Comparison of ENCODE assay signal across 24 cellular contexts in genomic region chr3:13563321-13563720, GRCh38. TPM values are rescaled to one million over a fixed set of nuclear protein-coding genes. Genes with fewer than 3 reads are reported as not detected.
DNase-seq lines count a peak whose midpoint lies in the region; ATAC-seq, FAIRE-seq and TF ChIP-seq lines count a peak whose summit lies in the region.
"Had no signal": no experiment of that assay in that cellular context is flagged by ENCODE, and none has a peak within 500 bp of the region (broad histone marks: within the 10 kb centered on the region; RNA-seq: fewer than 3 reads in every experiment).

No MANE protein-coding gene starts in this region.

- no peak for TF ChIP-seq CTCF in endothelial cell (IDR thresholded peaks at IDR 0.05; ENCODE audit: unreplicated experiment)
- TF ChIP-seq CTCF in neural crest cell (conservative IDR thresholded peaks at IDR 0.05) = no peak
- no peak for TF ChIP-seq CTCF in pancreas (IDR thresholded peaks at IDR 0.05)
- TF ChIP-seq CTCF in body of pancreas (IDR thresholded peaks at IDR 0.05) = no peak
- no peak for TF ChIP-seq CTCF in esophagus muscularis mucosa (IDR thresholded peaks at IDR 0.05)

- intact Hi-C loops in pancreas (cut with DNase I) (no loop called here), body of pancreas (cut with DNase I) (no loop called here), esophagus muscularis mucosa (cut with DNase I) (no loop called here)

- no peak for FAIRE-seq in pancreas (lab: Jason Lieb, UNC)
- FAIRE-seq: A549, D721Med, GM19239, H1 had no signal

- ATAC-seq in pancreas (no peak), body of pancreas (no peak)
- ATAC-seq: A549 had no signal

- no peaks in the 10 kb centered on the region for H3K36me3 Mint-ChIP-seq in endothelial cell (ENCODE audit: low read depth, unreplicated experiment)
- no peaks in the 10 kb centered on the region for H3K36me3 Mint-ChIP-seq in neural crest cell (ENCODE audit: low read depth)

- H3K27me3 ChIP-seq in pancreas (no peaks in the 10 kb centered on the region), body of pancreas (no peaks in the 10 kb centered on the region), esophagus muscularis mucosa (no peaks in the 10 kb centered on the region)
- H3K27me3 ChIP-seq: BLaER1 treated with 17β-estradiol and CSF1 and Interleukin-3, amounts not matched to agents 10 nM and 100 nM had no signal

- H3K9me3 Mint-ChIP-seq in endothelial cell (ENCODE audit: unreplicated experiment) (no peaks in the 10 kb centered on the region), neural crest cell (no peaks in the 10 kb centered on the region)
- H3K9me3 Mint-ChIP-seq: CD4-positive, alpha-beta T cell had no signal

- H3K27ac ChIP-seq in KOPT-K1 (ENCODE audit: low read depth, low read length, poor library complexity, severe bottlenecking) (peak overlapping the region; percentile 10), pancreas (no peak overlapping the region), body of pancreas (no peak overlapping the region), esophagus muscularis mucosa (replicated peaks in 1 of 4) (no peak overlapping the region)
- H3K27ac ChIP-seq: A549; BLaER1 treated with 17β-estradiol and CSF1 and Interleukin-3, amounts not matched to agents 10 nM and 100 nM had no signal

- H3K4me3 ChIP-seq in pancreas (no peak overlapping the region), body of pancreas (no peak overlapping the region), esophagus muscularis mucosa (no peak overlapping the region)
- H3K4me3 ChIP-seq: A549; BLaER1 treated with 17β-estradiol and CSF1 and Interleukin-3, amounts not matched to agents 10 nM and 100 nM had no signal

- DNase-seq in RPMI8226 (peak; percentile 36), endothelial cell (ENCODE audit: low spot score) (no peak), neural crest cell (ENCODE audit: low read depth, low spot score) (no peak), pancreas (no peak), body of pancreas (no peak), esophagus muscularis mucosa (ENCODE audit: extremely low spot score) (no peak)
- DNase-seq: AML-193; CD4-positive, alpha-beta T cell; HCEC 1CT; Karpas-422; NCI-H1092; NCI-H1417 treated with DMSO at 0.1 percent for 48 hours; NCI-H1694 treated with DMSO at 0.1 percent for 48 hours; NCI-H2171; NCI-H226; NCI-H524; NCI-H82 had no signal

- no peaks in the 10 kb centered on the region for H3K9me3 ChIP-seq in KOPT-K1 (ENCODE audit: insufficient read depth, low read length, poor library complexity, severe bottlenecking)
- no peaks in the 10 kb centered on the region for H3K9me3 ChIP-seq in pancreas
- no peaks in the 10 kb centered on the region for H3K9me3 ChIP-seq in body of pancreas
- H3K9me3 ChIP-seq in esophagus muscularis mucosa = no peaks in the 10 kb centered on the region
- H3K9me3 ChIP-seq: A549; BLaER1 treated with 17β-estradiol and CSF1 and Interleukin-3, amounts not matched to agents 10 nM and 100 nM; SK-N-SH had no signal

- no peak overlapping the region for H3K4me3 Mint-ChIP-seq in endothelial cell (ENCODE audit: unreplicated experiment)
- no peak overlapping the region for H3K4me3 Mint-ChIP-seq in neural crest cell
- H3K4me3 Mint-ChIP-seq: CD4-positive, alpha-beta T cell had no signal

- H3K27me3 Mint-ChIP-seq in endothelial cell (ENCODE audit: unreplicated experiment) = peaks cover 9% of the 10 kb centered on the region
- no peaks in the 10 kb centered on the region for H3K27me3 Mint-ChIP-seq in neural crest cell (ENCODE audit: low read depth)

- 82% methylated on average over 10 of the region's 10 CpGs for WGBS in pancreas, 2 donors
- WGBS in body of pancreas, 2 donors = 83 to 91% methylated on average over 8 to 9 of the region's 10 CpGs
- WGBS in esophagus muscularis mucosa = 86% methylated on average over 9 of the region's 10 CpGs

- H3K36me3 ChIP-seq in KOPT-K1 (ENCODE audit: insufficient read depth, low read length) (no peaks in the 10 kb centered on the region), pancreas (no peaks in the 10 kb centered on the region), body of pancreas (replicated peaks in 1 of 2; ENCODE audit: insufficient read depth in 1 of 2, low read depth in 2 of 2) (no peaks in the 10 kb centered on the region), esophagus muscularis mucosa (no peaks in the 10 kb centered on the region)
- H3K36me3 ChIP-seq: BLaER1 treated with 17β-estradiol and CSF1 and Interleukin-3, amounts not matched to agents 10 nM and 100 nM had no signal

- H3K4me1 ChIP-seq in pancreas = no peaks in the 10 kb centered on the region
- H3K4me1 ChIP-seq in body of pancreas = no peaks in the 10 kb centered on the region
- peaks cover 13 to 58% (median 36%) of the 10 kb centered on the region in 4 donors for H3K4me1 ChIP-seq in esophagus muscularis mucosa
- H3K4me1 ChIP-seq: A549 had no signal

- peak overlapping the region; percentile 24 for H3K27ac Mint-ChIP-seq in endothelial cell (ENCODE audit: unreplicated experiment)
- peak overlapping the region; percentile 11 for H3K27ac Mint-ChIP-seq in neural crest cell (ENCODE audit: unreplicated experiment)
- H3K27ac Mint-ChIP-seq: CD4-positive, alpha-beta T cell had no signal

- no peak for TF ChIP-seq EP300 in esophagus muscularis mucosa (IDR thresholded peaks at IDR 0.05)

- no peak for TF ChIP-seq POLR2A in body of pancreas (IDR thresholded peaks at IDR 0.05)
- no peak for TF ChIP-seq POLR2A in esophagus muscularis mucosa (IDR thresholded peaks at IDR 0.05; ENCODE audit: low read depth)

- H3K4me1 Mint-ChIP-seq in endothelial cell (ENCODE audit: unreplicated experiment) = peaks cover 20% of the 10 kb centered on the region
- peaks cover under 1% of the 10 kb centered on the region for H3K4me1 Mint-ChIP-seq in neural crest cell

RNA-seq across cellular contexts. Expression of gene FBLN2, which starts 14.4 kb away (rescaled TPM):
- total RNA-seq in endothelial cell (ENCODE audit: unreplicated experiment) (10.5 TPM), neural crest cell (4.9 and 6.3 TPM in 2 replicates), pancreas (10 to 100 TPM in 3 of 6 donors, 1 to 10 TPM in 3; 3.1 to 21.8 (median 10.3) TPM), body of pancreas (10 to 100 TPM; 18.9 to 54.7 TPM), esophagus muscularis mucosa (100 to 1,000 TPM; 130 to 244 (median 136) TPM)
- polyA plus RNA-seq in pancreas = 1 to 10 TPM; 2.4 to 4.4 TPM
